ENCODE assay signal across 26 cellular contexts in genomic region chr1:231311696-231312095, GRCh38.
"Had no signal": no experiment of that assay in that cellular context is flagged by ENCODE, and none has a peak within 500 bp of the region (broad histone marks: within the 10 kb centered on the region; RNA-seq: fewer than 3 reads in every experiment).

No MANE protein-coding gene starts in this region.

- H3K9me3 Mint-ChIP-seq: activated CD4-positive, alpha-beta memory T cell treated with anti-CD3 and anti-CD28 coated beads, Interleukin-2, amount 10 ng/mL, durations not matched to agents 7 days and 5 days; activated naive CD4-positive, alpha-beta T cell treated with anti-CD3 and anti-CD28 coated beads, Interleukin-2, amount 10 ng/mL, durations not matched to agents 7 days and 5 days; activated naive CD8-positive, alpha-beta T cell treated with anti-CD3 and anti-CD28 coated beads, Interleukin-2, amount 50 U/mL, for 24 hours; brain had no signal

- H3K36me3 ChIP-seq: MG63, SJCRH30, WERI-Rb-1 had no signal

- H3K9me3 ChIP-seq: MG63, SJCRH30 had no signal

- H3K4me3 ChIP-seq: MG63, SJCRH30, SK-N-MC had no signal

- H3K27me3 Mint-ChIP-seq: activated CD4-positive, alpha-beta memory T cell treated with anti-CD3 and anti-CD28 coated beads, Interleukin-2, amount 10 ng/mL, durations not matched to agents 7 days and 5 days; activated naive CD8-positive, alpha-beta T cell; activated naive CD8-positive, alpha-beta T cell treated with anti-CD3 and anti-CD28 coated beads, Interleukin-2, amount 50 U/mL, for 24 hours; brain had no signal

- H3K4me3 Mint-ChIP-seq: activated CD4-positive, alpha-beta memory T cell treated with anti-CD3 and anti-CD28 coated beads, Interleukin-2, amount 10 ng/mL, durations not matched to agents 7 days and 5 days; activated naive CD4-positive, alpha-beta T cell treated with anti-CD3 and anti-CD28 coated beads, Interleukin-2, amount 10 ng/mL, durations not matched to agents 7 days and 5 days; activated naive CD8-positive, alpha-beta T cell; activated naive CD8-positive, alpha-beta T cell treated with anti-CD3 and anti-CD28 coated beads, Interleukin-2, amount 50 U/mL, for 24 hours; brain had no signal

- H3K36me3 Mint-ChIP-seq: activated naive CD4-positive, alpha-beta T cell treated with anti-CD3 and anti-CD28 coated beads, Interleukin-2, amount 10 ng/mL, durations not matched to agents 7 days and 5 days; activated naive CD8-positive, alpha-beta T cell; brain had no signal

- H3K4me1 ChIP-seq: SJCRH30 had no signal

- H3K4me1 Mint-ChIP-seq: activated naive CD4-positive, alpha-beta T cell treated with anti-CD3 and anti-CD28 coated beads, Interleukin-2, amount 10 ng/mL, durations not matched to agents 7 days and 5 days; activated naive CD8-positive, alpha-beta T cell treated with anti-CD3 and anti-CD28 coated beads, Interleukin-2, amount 50 U/mL, for 24 hours; brain had no signal

- H3K27me3 ChIP-seq: MG63, SJCRH30 had no signal

- DNase-seq: activated CD4-positive, alpha-beta memory T cell treated with anti-CD3 and anti-CD28 coated beads, Interleukin-2, amount 10 ng/mL, durations not matched to agents 7 days and 5 days; activated CD4-positive, alpha-beta T cell treated with anti-CD3 and anti-CD28 coated beads for 1 hour; activated CD4-positive, alpha-beta T cell treated with anti-CD3 and anti-CD28 coated beads for 48 hours; activated CD4-positive, CD25-positive, alpha-beta regulatory T cell; activated effector memory CD4-positive, alpha-beta T cell treated with Interleukin-2 at 50 U/mL for 16 hours; activated naive CD4-positive, alpha-beta T cell treated with anti-CD3 and anti-CD28 coated beads, Interleukin-2, amount 10 ng/mL, durations not matched to agents 7 days and 5 days; activated naive CD8-positive, alpha-beta T cell treated with anti-CD3 and anti-CD28 coated beads, Interleukin-2, amount 50 U/mL, for 24 hours; activated T-cell treated with anti-CD3 and anti-CD28 coated beads, Interleukin-2, amount 50 U/mL, for 48 hours; anterior cingulate cortex; caudate nucleus; cerebellar nuclear complex; Kasumi-1; KG1; MG63; NCI-H1092 treated with DMSO at 0.1 percent for 48 hours; NCI-H1417; NCI-H187 treated with DMSO at 0.1 percent for 48 hours; NCI-H2081; NCI-H510A; SHP77; SJCRH30; T1000 had no signal

- H3K27ac ChIP-seq: SJCRH30, SK-N-MC, WERI-Rb-1 had no signal

- H3K27ac Mint-ChIP-seq: activated CD4-positive, alpha-beta memory T cell treated with anti-CD3 and anti-CD28 coated beads, Interleukin-2, amount 10 ng/mL, durations not matched to agents 7 days and 5 days; activated naive CD4-positive, alpha-beta T cell treated with anti-CD3 and anti-CD28 coated beads, Interleukin-2, amount 10 ng/mL, durations not matched to agents 7 days and 5 days; activated naive CD8-positive, alpha-beta T cell; activated naive CD8-positive, alpha-beta T cell treated with anti-CD3 and anti-CD28 coated beads, Interleukin-2, amount 50 U/mL, for 24 hours; brain had no signal
